Comparison of ENCODE assay signal across 7 cellular contexts in the genomic region with DNA sequence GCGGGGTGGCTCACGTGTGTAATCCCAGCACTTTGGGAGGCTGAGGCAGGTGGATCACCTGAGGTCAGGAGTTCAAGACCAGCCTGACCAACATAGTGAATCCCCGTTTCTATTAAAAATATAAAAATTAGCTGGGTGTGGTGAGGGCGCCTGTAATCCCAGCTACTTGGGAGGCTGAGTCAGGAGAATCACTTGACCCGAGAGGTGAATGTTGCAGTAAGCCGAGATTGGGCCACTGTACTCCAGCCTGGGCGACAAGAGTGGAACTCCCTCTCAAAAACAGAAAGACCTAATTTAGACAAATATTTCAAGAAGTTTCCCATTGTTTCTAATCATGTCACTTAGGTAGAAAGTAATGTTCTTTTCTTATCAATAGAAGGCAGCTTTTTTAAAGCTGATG. TPM values are rescaled to one million over a fixed set of nuclear protein-coding genes. Genes with fewer than 3 reads are reported as not detected.
DNase-seq lines count a peak whose midpoint lies in the region; ATAC-seq and TF ChIP-seq lines count a peak whose summit lies in the region.
"Not testable (repeated sequence)": the region's sequence is repeated elsewhere in the genome, so short reads cannot be mapped to it uniquely, and the experiment has no call there.

No MANE protein-coding gene starts in this region.

- H3K4me1 Mint-ChIP-seq in CD8-positive, alpha-beta memory T cell: peaks cover 90 to 98% (median 93%) of the 10 kb centered on the region in 3 donors
- peaks cover 95% of the 10 kb centered on the region for H3K4me1 Mint-ChIP-seq in activated CD4-positive, alpha-beta memory T cell treated with anti-CD3 and anti-CD28 coated beads, Interleukin-2, amount 10 ng/mL, durations not matched to agents 7 days and 5 days
- H3K4me1 Mint-ChIP-seq in naive thymus-derived CD8-positive, alpha-beta T cell: peaks cover 61 to 100% (median 98%) of the 10 kb centered on the region in 4 donors
- peaks cover 89% of the 10 kb centered on the region for H3K4me1 Mint-ChIP-seq in stimulated activated effector memory CD8-positive, alpha-beta T cell treated with anti-CD3 and anti-CD28 coated beads, Interleukin-12 subunit alpha, Interleukin-12 subunit beta, amount 100 ng/mL, for 72 hours

- H3K9me3 ChIP-seq in CD8-positive, alpha-beta memory T cell (ENCODE audit: low read length); ectodermal cell (ENCODE audit: control insufficient read depth, low read length); heart right ventricle: not testable (repeated sequence)

- intact Hi-C loops in heart right ventricle (cut with DNase I): loop anchor here in 1 of 10 donors (10.0 kb wide), 1 partner anchor 264 kb away; no protein-coding TSS in a partner anchor

- H3K9me3 Mint-ChIP-seq in CD8-positive, alpha-beta memory T cell; activated CD4-positive, alpha-beta memory T cell treated with anti-CD3 and anti-CD28 coated beads, Interleukin-2, amount 10 ng/mL, durations not matched to agents 7 days and 5 days; naive thymus-derived CD8-positive, alpha-beta T cell; stimulated activated effector memory CD8-positive, alpha-beta T cell treated with anti-CD3 and anti-CD28 coated beads, Interleukin-12 subunit alpha, Interleukin-12 subunit beta, amount 100 ng/mL, for 72 hours: not testable (repeated sequence)

- not testable (repeated sequence) for H3K4me3 Mint-ChIP-seq in CD8-positive, alpha-beta memory T cell; activated CD4-positive, alpha-beta memory T cell treated with anti-CD3 and anti-CD28 coated beads, Interleukin-2, amount 10 ng/mL, durations not matched to agents 7 days and 5 days; stimulated activated effector memory CD8-positive, alpha-beta T cell treated with anti-CD3 and anti-CD28 coated beads, Interleukin-12 subunit alpha, Interleukin-12 subunit beta, amount 100 ng/mL, for 72 hours
- peak overlapping the region in 5 of 10 donors; percentile 8 to 64 (median 44) for H3K4me3 Mint-ChIP-seq in naive thymus-derived CD8-positive, alpha-beta T cell

- POLR2A ChIA-PET in CD8-positive, alpha-beta memory T cell (lab: Charles Lee): interaction anchor here (1.4 kb wide), 1 partner anchor 24 kb away, joined by 7 read pairs; no protein-coding TSS in a partner anchor
- POLR2A ChIA-PET in activated CD4-positive, alpha-beta memory T cell treated with anti-CD3 and anti-CD28 coated beads, Interleukin-2, amount 10 ng/mL, durations not matched to agents 7 days and 5 days (lab: Charles Lee): interaction anchor here (0.8 to 1.8 kb wide), 10 partner anchors 9 to 107 kb away, joined by 3 to 8 read pairs (median 4); a partner anchor contains a TSS
- POLR2A ChIA-PET in naive thymus-derived CD8-positive, alpha-beta T cell (lab: Charles Lee): interaction anchor here (0.6 to 1.1 kb wide), 3 partner anchors 9 to 25 kb away, joined by 3 read pairs; no protein-coding TSS in a partner anchor

- not testable (repeated sequence) for TF ChIP-seq CTCF in heart right ventricle (IDR thresholded peaks at IDR 0.05)

- H3K27me3 ChIP-seq in CD8-positive, alpha-beta memory T cell (ENCODE audit: insufficient read depth, low read length, poor library complexity, severe bottlenecking); ectodermal cell (ENCODE audit: control insufficient read depth, insufficient read depth, low read length, poor library complexity, severe bottlenecking); heart right ventricle: not testable (repeated sequence)

- not testable (repeated sequence) for ATAC-seq in heart right ventricle; naive thymus-derived CD8-positive, alpha-beta T cell; stimulated activated effector memory CD8-positive, alpha-beta T cell treated with anti-CD3 and anti-CD28 coated beads, Interleukin-12 subunit alpha, Interleukin-12 subunit beta, amount 100 ng/mL, for 72 hours

- H3K4me3 ChIP-seq in CD8-positive, alpha-beta memory T cell (ENCODE audit: low read length); ectodermal cell (ENCODE audit: insufficient read depth, low read depth, low read length); heart right ventricle: not testable (repeated sequence)

- H3K4me1 ChIP-seq in CD8-positive, alpha-beta memory T cell (ENCODE audit: insufficient read depth, low read length): peaks cover 93% of the 10 kb centered on the region
- H3K4me1 ChIP-seq in ectodermal cell (ENCODE audit: control insufficient read depth, insufficient read depth, low read length): peaks cover 26% of the 10 kb centered on the region
- peaks cover 10 to 75% (median 51%) of the 10 kb centered on the region in 9 donors for H3K4me1 ChIP-seq in heart right ventricle

- not testable (repeated sequence) for H3K27ac ChIP-seq in CD8-positive, alpha-beta memory T cell (ENCODE audit: low read depth, low read length)
- peak overlapping the region; percentile 33 for H3K27ac ChIP-seq in ectodermal cell (ENCODE audit: insufficient read depth, low read depth, low read length, poor library complexity, severe bottlenecking)
- peak overlapping the region in 9 of 10 donors; percentile 36 to 81 (median 55) for H3K27ac ChIP-seq in heart right ventricle

- H3K36me3 ChIP-seq in CD8-positive, alpha-beta memory T cell (ENCODE audit: insufficient read depth, low read length); ectodermal cell (ENCODE audit: control insufficient read depth, insufficient read depth, low read length): not testable (repeated sequence)
- H3K36me3 ChIP-seq in heart right ventricle: peaks cover 0 to 22% (median 0%) of the 10 kb centered on the region in 9 donors

- H3K36me3 Mint-ChIP-seq in CD8-positive, alpha-beta memory T cell: peaks cover 11 to 50% (median 17%) of the 10 kb centered on the region in 3 donors
- peaks cover 68% of the 10 kb centered on the region for H3K36me3 Mint-ChIP-seq in activated CD4-positive, alpha-beta memory T cell treated with anti-CD3 and anti-CD28 coated beads, Interleukin-2, amount 10 ng/mL, durations not matched to agents 7 days and 5 days (ENCODE audit: low read depth)
- H3K36me3 Mint-ChIP-seq in naive thymus-derived CD8-positive, alpha-beta T cell: peaks cover 7 to 61% (median 15%) of the 10 kb centered on the region in 3 donors
- peaks cover 66% of the 10 kb centered on the region for H3K36me3 Mint-ChIP-seq in stimulated activated effector memory CD8-positive, alpha-beta T cell treated with anti-CD3 and anti-CD28 coated beads, Interleukin-12 subunit alpha, Interleukin-12 subunit beta, amount 100 ng/mL, for 72 hours

- WGBS in ectodermal cell, 2 experiments: 75 to 77% methylated on average over 7 of the region's 7 CpGs
- WGBS in heart right ventricle, 2 donors: 84 to 88% methylated on average over 7 of the region's 7 CpGs

- not testable (repeated sequence) for DNase-seq in CD8-positive, alpha-beta memory T cell; heart right ventricle; naive thymus-derived CD8-positive, alpha-beta T cell; stimulated activated effector memory CD8-positive, alpha-beta T cell treated with anti-CD3 and anti-CD28 coated beads, Interleukin-12 subunit alpha, Interleukin-12 subunit beta, amount 100 ng/mL, for 72 hours (ENCODE audit: low spot score in 2 of 2)
- DNase-seq in activated CD4-positive, alpha-beta memory T cell treated with anti-CD3 and anti-CD28 coated beads, Interleukin-2, amount 10 ng/mL, durations not matched to agents 7 days and 5 days: peak; percentile 1
- peak; percentile 44 for DNase-seq in activated effector memory CD4-positive, alpha-beta T cell treated with anti-CD3 and anti-CD28 coated beads, Interleukin-2, amount 50 U/mL, for 16 hours

- CTCF ChIA-PET in CD8-positive, alpha-beta memory T cell (lab: Charles Lee): interaction anchor here (1.4 to 2.9 kb wide), 4 partner anchors 11 to 42 kb away, joined by 3 to 11 read pairs (median 8); no protein-coding TSS in a partner anchor
- CTCF ChIA-PET in activated CD4-positive, alpha-beta memory T cell treated with anti-CD3 and anti-CD28 coated beads, Interleukin-2, amount 10 ng/mL, durations not matched to agents 7 days and 5 days (lab: Charles Lee): not testable (repeated sequence)

- H3K27me3 Mint-ChIP-seq in CD8-positive, alpha-beta memory T cell; activated CD4-positive, alpha-beta memory T cell treated with anti-CD3 and anti-CD28 coated beads, Interleukin-2, amount 10 ng/mL, durations not matched to agents 7 days and 5 days; naive thymus-derived CD8-positive, alpha-beta T cell: not testable (repeated sequence)

- peak overlapping the region in 6 of 8 donors; percentile 39 to 100 (median 68) for H3K27ac Mint-ChIP-seq in CD8-positive, alpha-beta memory T cell
- peak overlapping the region; percentile 53 for H3K27ac Mint-ChIP-seq in activated CD4-positive, alpha-beta memory T cell treated with anti-CD3 and anti-CD28 coated beads, Interleukin-2, amount 10 ng/mL, durations not matched to agents 7 days and 5 days
- H3K27ac Mint-ChIP-seq in naive thymus-derived CD8-positive, alpha-beta T cell: peak overlapping the region; percentile 75 to 99 (median 94)
- H3K27ac Mint-ChIP-seq in stimulated activated effector memory CD8-positive, alpha-beta T cell treated with anti-CD3 and anti-CD28 coated beads, Interleukin-12 subunit alpha, Interleukin-12 subunit beta, amount 100 ng/mL, for 72 hours: peak overlapping the region; percentile 87

RNA-seq across cellular contexts. Expression of a gene that starts 26.6 kb away (rescaled TPM):
- 10 to 100 TPM; 72.4 to 76.1 TPM for total RNA-seq in CD8-positive, alpha-beta memory T cell
- 77.9 TPM for polyA plus RNA-seq in CD8-positive, alpha-beta memory T cell
- 10 to 100 TPM; 70.8 to 75.9 TPM for total RNA-seq in activated CD4-positive, alpha-beta memory T cell treated with anti-CD3 and anti-CD28 coated beads, Interleukin-2, amount 10 ng/mL, durations not matched to agents 7 days and 5 days
- polyA plus RNA-seq in ectodermal cell (2013, experiment 1 of 4): 39.2 TPM
- 35.7 TPM for polyA plus RNA-seq in ectodermal cell (2013, experiment 2 of 4)
- polyA plus RNA-seq in ectodermal cell (2013, experiment 3 of 4): 33.1 TPM
- 38.0 TPM for polyA plus RNA-seq in ectodermal cell (2013, experiment 4 of 4)
- 10 to 100 TPM; 21.1 to 45.1 (median 29.9) TPM for total RNA-seq in heart right ventricle
- 10 to 100 TPM; 18.5 to 20.8 TPM for polyA plus RNA-seq in heart right ventricle
- total RNA-seq in naive thymus-derived CD8-positive, alpha-beta T cell: 100 to 1,000 TPM; 119 to 124 TPM
- polyA plus RNA-seq in naive thymus-derived CD8-positive, alpha-beta T cell: 100 to 1,000 TPM in 1 of 3 donors, 10 to 100 TPM in 2; 36.6 to 110 (median 67.8) TPM
